In the genomic region with DNA sequence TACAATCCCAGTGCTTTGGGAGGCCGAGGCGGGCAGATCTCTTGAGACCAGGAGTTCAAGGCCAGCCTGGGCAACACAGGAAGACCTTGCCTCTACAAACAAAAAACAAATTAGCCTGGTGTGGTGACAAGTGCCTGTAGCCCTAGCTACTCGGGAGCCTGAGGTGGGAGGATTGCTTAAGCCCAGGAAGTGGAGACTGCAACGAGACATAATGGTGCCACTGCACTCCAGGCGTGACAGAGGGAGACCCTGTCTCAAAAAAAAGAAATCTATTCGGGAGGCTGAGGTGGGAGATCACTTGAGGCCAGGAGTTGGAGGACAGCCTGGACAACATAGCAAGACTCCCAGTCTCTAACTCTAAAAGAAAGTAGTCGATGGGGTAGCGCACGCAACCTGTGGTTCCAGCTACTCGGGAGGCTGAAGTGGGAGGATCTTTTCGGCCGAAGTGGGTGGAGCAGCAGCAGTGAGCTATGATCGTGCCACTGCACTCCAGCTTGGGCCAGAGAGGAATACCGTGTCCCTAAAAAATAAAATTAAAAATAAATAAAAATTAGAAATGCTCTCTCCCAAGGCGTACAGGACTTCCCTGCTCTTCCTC, we compare ENCODE assay signal across 7 cellular contexts. TPM values are rescaled to one million over a fixed set of nuclear protein-coding genes. Genes with fewer than 3 reads are reported as not detected.
DNase-seq lines count a peak whose midpoint lies in the region; ATAC-seq, FAIRE-seq and TF ChIP-seq lines count a peak whose summit lies in the region.

No MANE protein-coding gene starts in this region.

- H3K27me3 ChIP-seq in H1 (replicated peaks in 1 of 4; ENCODE audit: control insufficient read depth in 3 of 4, extremely low read depth in 1 of 4, insufficient read depth in 3 of 4, low read length in 3 of 4) (no peaks in the 10 kb centered on the region; a peak in 1 of 7 replicates), muscle layer of duodenum (ENCODE audit: low read depth, low read length) (no peaks in the 10 kb centered on the region), thyroid gland (no peaks in the 10 kb centered on the region)

- no peak overlapping the region for H4K8ac ChIP-seq in H1 (ENCODE audit: extremely low read depth, insufficient read depth, low read length)

- ATAC-seq in GM18909 (IDR thresholded peaks at IDR 0.05; ENCODE audit: poor library complexity, unreplicated experiment) (peak; percentile 2), HG03139 (IDR thresholded peaks at IDR 0.05; ENCODE audit: unreplicated experiment) (peak; percentile 4)

- peak overlapping the region; percentile 21 to 72 for H3K4me2 ChIP-seq in H1 (ENCODE audit: insufficient read depth in 1 of 2, low read depth in 2 of 2, low read length in 2 of 2)

- TF ChIP-seq POLR2A in H1 (IDR thresholded peaks at IDR 0.05; ENCODE audit: control extremely low read depth in 1 of 2, low read depth in 2 of 2, low read length in 2 of 2) (no peak), thyroid gland (IDR thresholded peaks at IDR 0.05) (no peak)

- H3K23me2 ChIP-seq in H1 (ENCODE audit: low read depth, low read length) = no peaks in the 10 kb centered on the region

- H3K4me1 ChIP-seq in H1 (replicated peaks in 1 of 4; ENCODE audit: control insufficient read depth in 3 of 4, insufficient read depth in 4 of 4, low read length in 3 of 4) = peaks cover 0 to 2% (median 1%) of the 10 kb centered on the region in 4 experiments; a peak in 3 of 7 replicates
- H3K4me1 ChIP-seq in muscle layer of duodenum (ENCODE audit: control insufficient read depth in 1 of 2, insufficient read depth in 2 of 2, low read length in 2 of 2) = peaks cover 0 to 6% of the 10 kb centered on the region in 2 donors
- H3K4me1 ChIP-seq in thyroid gland = peaks cover 5 to 13% of the 10 kb centered on the region in 2 donors

- H2BK5ac ChIP-seq in H1 (ENCODE audit: low read depth, low read length) = no peak overlapping the region

- H3K79me1 ChIP-seq in H1 (ENCODE audit: low read depth, low read length) = no peaks in the 10 kb centered on the region

- peak overlapping the region; percentile 48; the same call in 1 of the 2 replicates for H2AFZ ChIP-seq in H1 (ENCODE audit: low read length)

- peak overlapping the region; percentile 86 for H4K5ac ChIP-seq in H1 (ENCODE audit: insufficient read length, low read depth, low read length)

- H4K91ac ChIP-seq in H1 (replicated peaks; ENCODE audit: insufficient read length, low read length) = no peak overlapping the region

- no peak overlapping the region for H2BK20ac ChIP-seq in H1 (ENCODE audit: low read length)

- H3K4me3 ChIP-seq in SK-N-MC = peak overlapping the region; percentile 91
- H3K4me3 ChIP-seq in H1 (ENCODE audit: extremely low read depth in 1 of 4, insufficient read depth in 2 of 4, low read depth in 3 of 4, low read length in 4 of 4) = peak overlapping the region; percentile 71 to 90 (median 76)
- peak overlapping the region; percentile 67 to 86 for H3K4me3 ChIP-seq in muscle layer of duodenum (ENCODE audit: low read depth in 1 of 2, low read length in 2 of 2)
- H3K4me3 ChIP-seq in thyroid gland (replicated peaks in 1 of 3) = peak overlapping the region in 2 of 3 donors; percentile 78 to 93

- no peak for TF ChIP-seq EP300 in H1 (IDR thresholded peaks at IDR 0.05; ENCODE audit: borderline replicate concordance in 1 of 2, low read depth in 2 of 2, low read length in 2 of 2)

- no peak overlapping the region for H3K23ac ChIP-seq in H1 (ENCODE audit: insufficient read length)

- no peak for TF ChIP-seq CTCF in H1 (IDR thresholded peaks at IDR 0.05; ENCODE audit: control extremely low read depth in 1 of 3, insufficient read depth in 1 of 3, low read depth in 1 of 3, low read length in 3 of 3)
- TF ChIP-seq CTCF in thyroid gland (IDR thresholded peaks at IDR 0.05) = no peak

- peak overlapping the region; percentile 95 for H3K9ac ChIP-seq in SK-N-MC (ENCODE audit: insufficient read length)
- H3K9ac ChIP-seq in H1 (replicated peaks in 1 of 4; ENCODE audit: extremely low read depth in 1 of 4, low read depth in 3 of 4, low read length in 3 of 4) = peak overlapping the region in 1 of 4 experiments; percentile 77; a peak in 2 of 7 replicates

- no peak overlapping the region for H2BK120ac ChIP-seq in H1 (replicated peaks; ENCODE audit: low read depth, low read length)

- H3K56ac ChIP-seq in H1 (replicated peaks; ENCODE audit: insufficient read length, low read depth, low read length) = no peak overlapping the region

- FAIRE-seq in H1 (lab: Jason Lieb, UNC) = no peak

- POLR2A ChIA-PET in H1 (lab: Charles Lee; ENCODE audit: partially characterized antibody) = interaction anchor here (0.6 to 2.6 kb wide), 13 partner anchors 11 to 202 kb away, joined by 3 to 27 read pairs (median 4); a partner anchor contains a TSS

- H3K9me3 ChIP-seq in SK-N-MC (ENCODE audit: low read depth, low read length) = 0 out of 2 replicates have a peak, but pooled peaks cover 2% of the 10 kb centered on the region
- no peaks in the 10 kb centered on the region for H3K9me3 ChIP-seq in H1 (ENCODE audit: insufficient read depth in 2 of 2, low read depth in 1 of 2, low read length in 1 of 2)
- no peaks in the 10 kb centered on the region for H3K9me3 ChIP-seq in muscle layer of duodenum (ENCODE audit: control insufficient read depth in 1 of 2, low read length in 2 of 2)
- no peaks in the 10 kb centered on the region for H3K9me3 ChIP-seq in thyroid gland

- WGBS in H1 (ENCODE audit: extremely low coverage in 1 of 2, insufficient coverage in 1 of 2, insufficient read length in 1 of 2, insufficient replicate concordance in 2 of 2, low coverage in 1 of 2, low lambda C conversion rate in 2 of 2, missing lambda C conversion rate in 1 of 2), 2 experiments = 75% methylated on average over 13 of the region's 15 CpGs; no CpG with 5 or more reads in 1 of the 2 experiments
- 48 to 55% methylated on average over 15 of the region's 15 CpGs for WGBS in thyroid gland, 2 donors

- no peaks in the 10 kb centered on the region for H3K79me2 ChIP-seq in H1 (ENCODE audit: control insufficient read depth in 1 of 2, insufficient read depth in 2 of 2, low read length in 2 of 2)

- no peak for TF ChIP-seq RAD21 in H1 (IDR thresholded peaks at IDR 0.05 in 1 of 2, conservative IDR thresholded peaks at IDR 0.05 in 1 of 2; ENCODE audit: low read depth in 2 of 2, low read length in 2 of 2)

- no peak overlapping the region for H2BK12ac ChIP-seq in H1 (ENCODE audit: low read depth, low read length)

- intact Hi-C loops in thyroid gland (cut with DNase I) = loop anchor here (10.0 kb wide), 1 partner anchor 69 kb away; a partner anchor contains a TSS

- no peak overlapping the region for H3K14ac ChIP-seq in H1 (ENCODE audit: insufficient read length)

- no peak overlapping the region for H3K18ac ChIP-seq in H1 (ENCODE audit: extremely low read depth, low read length)

- H2BK15ac ChIP-seq in H1 (ENCODE audit: low read length) = no peak overlapping the region

- H3K36me3 ChIP-seq in SK-N-MC (ENCODE audit: insufficient read depth, low read length) (peaks cover 5% of the 10 kb centered on the region), H1 (ENCODE audit: control insufficient read depth in 2 of 4, insufficient read depth in 4 of 4, low read length in 3 of 4) (no peaks in the 10 kb centered on the region), muscle layer of duodenum (ENCODE audit: control insufficient read depth in 1 of 2, insufficient read depth in 2 of 2, low read length in 2 of 2) (peaks cover 0 to 6% of the 10 kb centered on the region in 2 donors), thyroid gland (no peaks in the 10 kb centered on the region)

- H3K27ac ChIP-seq in SK-N-MC (no peak overlapping the region), H1 (ENCODE audit: low read depth, low read length) (no peak overlapping the region), muscle layer of duodenum (ENCODE audit: low read length) (no peak overlapping the region), thyroid gland (peak overlapping the region; percentile 86 to 95 (median 90))

- H2AK5ac ChIP-seq in H1 (ENCODE audit: low read depth, low read length) = no peak overlapping the region

- H3K4ac ChIP-seq in H1 (replicated peaks; ENCODE audit: insufficient read length, low read depth, low read length) = no peak overlapping the region

- DNase-seq in SK-N-MC (ENCODE audit: low read depth, low spot score) (no peak), H1 (ENCODE audit: low read depth in 1 of 2, low spot score in 2 of 2) (no peak), thyroid gland (peak in 1 of 2 donors; percentile 28), amniotic stem cell (lab: John Stamatoyannopoulos, UW) (no peak)

- CTCF ChIA-PET in H1 (lab: Charles Lee; ENCODE audit: partially characterized antibody) = interaction anchor here (0.6 to 2.9 kb wide), 54 partner anchors 9 to 554 kb away, joined by 3 to 23 read pairs (median 4); a partner anchor contains a TSS

- H4K20me1 ChIP-seq in H1 (replicated peaks in 1 of 2; ENCODE audit: control insufficient read depth in 1 of 2, insufficient read depth in 2 of 2, low read length in 2 of 2) = no peaks in the 10 kb centered on the region

TF ChIP-seq in H1, 55 proteins besides CTCF, POLR2A, EP300 and RAD21:
- TF ChIP-seq KDM5A (IDR thresholded peaks at IDR 0.05; ENCODE audit: low read length) (no peak), KDM1A (IDR thresholded peaks at IDR 0.05; ENCODE audit: borderline replicate concordance, low read length) (peak; percentile 73; the same call in 1 of the 2 replicates)
TF ChIP-seq in H1: peak in this region for 1.

RNA-seq across cellular contexts. Expression of a gene that starts 0.8 kb away (rescaled TPM):
- 2.4 and 3.4 TPM in 2 replicates for total RNA-seq in H1 (2021; fragmentation: NEBNext Ultra II Directional; extraction: Animal tissue kit (Norgen Biotek cat#: 25700))
- polyA plus RNA-seq in H1 (2011; rRNA removed) = 3.3 and 4.5 TPM in 2 replicates
- 3.0 TPM for polyA plus RNA-seq in H1 (2011; cell fraction: cytosol; rRNA removed)
- 2.0 TPM for polyA plus RNA-seq in H1 (2011; cell fraction: nucleus; rRNA removed)
- polyA plus RNA-seq in H1 (2012, experiment 1 of 2) = 1.4 to 2.5 TPM (median 1.8 TPM) in 4 replicates
- 0.94 TPM for polyA plus RNA-seq in H1 (2012, experiment 2 of 2)
- 3.8 TPM for polyA plus RNA-seq in H1 (2013, experiment 1 of 2)
- polyA plus RNA-seq in H1 (2013, experiment 2 of 2) = 4.5 TPM
- 0.38 and 0.85 TPM in 2 replicates for polyA minus RNA-seq in H1 (2011; rRNA and poly(A)+ RNA removed)
- polyA minus RNA-seq in H1 (2011; cell fraction: cytosol; rRNA and poly(A)+ RNA removed) = 1.0 TPM
- 1.5 TPM for polyA minus RNA-seq in H1 (2011; cell fraction: nucleus; rRNA and poly(A)+ RNA removed)
- total RNA-seq in thyroid gland = 10 to 100 TPM in 2 of 4 donors, 1 to 10 TPM in 2; 8.9 to 16.3 (median 10.7) TPM

RNA-seq across cellular contexts. Expression of a gene that starts 48.9 kb away (rescaled TPM):
- total RNA-seq in H1 (2021; fragmentation: NEBNext Ultra II Directional; extraction: Animal tissue kit (Norgen Biotek cat#: 25700)) = 21.4 and 24.2 TPM in 2 replicates
- 15.6 and 19.6 TPM in 2 replicates for polyA plus RNA-seq in H1 (2011; rRNA removed)
- 13.8 TPM for polyA plus RNA-seq in H1 (2011; cell fraction: cytosol; rRNA removed)
- polyA plus RNA-seq in H1 (2011; cell fraction: nucleus; rRNA removed) = 16.2 TPM
- 10.1 to 15.3 TPM (median 13.1 TPM) in 4 replicates for polyA plus RNA-seq in H1 (2012, experiment 1 of 2)
- polyA plus RNA-seq in H1 (2012, experiment 2 of 2) = 2.8 TPM
- polyA plus RNA-seq in H1 (2013, experiment 1 of 2) = 24.5 TPM
- polyA plus RNA-seq in H1 (2013, experiment 2 of 2) = 26.6 TPM
- 18.0 and 26.8 TPM in 2 replicates for polyA minus RNA-seq in H1 (2011; rRNA and poly(A)+ RNA removed)
- polyA minus RNA-seq in H1 (2011; cell fraction: cytosol; rRNA and poly(A)+ RNA removed) = 22.3 TPM
- polyA minus RNA-seq in H1 (2011; cell fraction: nucleus; rRNA and poly(A)+ RNA removed) = 28.4 TPM
- 10 to 100 TPM; 54.2 to 94.1 (median 69.0) TPM for total RNA-seq in thyroid gland

Comparison
In these comparisons a context has a peak if more than half of its experiments do, and no peak if none do; other contexts are left out.
1. H3K27ac ChIP-seq: peak in thyroid gland (3 of 3); none in SK-N-MC (single experiment), H1 (single experiment) and muscle layer of duodenum (single experiment).
2. Peak in every context shown above with its lines, with median percentiles within 50 percentile points of each other: H3K4me3 ChIP-seq.